Comparison of ENCODE assay signal across 8 cellular contexts in genomic region chr1:160544647-160545046, GRCh38.
A peak's percentile ranks its signal among the peaks of the same experiment; 100 is the strongest.
DNase-seq lines count a peak whose midpoint lies in the region; ATAC-seq and TF ChIP-seq lines count a peak whose summit lies in the region.

No MANE protein-coding gene starts in this region.

- TF ChIP-seq CTCF in GM20000 (IDR thresholded peaks at IDR 0.05; ENCODE audit: extremely low read depth, missing control alignments), result peak; percentile 11
- peak; percentile 57 for TF ChIP-seq CTCF in VCaP (conservative IDR thresholded peaks at IDR 0.05)

- H3K27ac ChIP-seq in BLaER1, result no peak overlapping the region; the same call in 1 of the 2 replicates
- H3K27ac ChIP-seq in VCaP, result no peak overlapping the region

- no peaks in the 10 kb centered on the region for H4K20me1 ChIP-seq in BLaER1

- no peaks in the 10 kb centered on the region for H3K27me3 ChIP-seq in BLaER1

- no peaks in the 10 kb centered on the region for H3K9me3 ChIP-seq in BLaER1

- H3K4me1 ChIP-seq in BLaER1, result peaks cover 89% of the 10 kb centered on the region

- no peak overlapping the region for H3K4me3 ChIP-seq in BLaER1

- no peak for ATAC-seq in GM21529 (IDR thresholded peaks at IDR 0.05; ENCODE audit: unreplicated experiment)
- ATAC-seq in GM21515 (IDR thresholded peaks at IDR 0.05; ENCODE audit: unreplicated experiment), result no peak

- no peaks in the 10 kb centered on the region for H3K36me3 ChIP-seq in BLaER1

- DNase-seq in GM20000 (ENCODE audit: low spot score) (no peak), iPS-NIHi11 (ENCODE audit: low spot score) (peak; percentile 43), islet precursor cell (no peak), NOMO-1 treated with DMSO at 0.1 percent for 48 hours (lab: John Stamatoyannopoulos, UW; ENCODE audit: unreplicated experiment) (no peak)

- H3K9ac ChIP-seq in BLaER1, result no peak overlapping the region

- peak overlapping the region; percentile 15; the same call in 1 of the 2 replicates for H3K4me2 ChIP-seq in BLaER1
